9 cellular contexts compared by ENCODE assay signal in genomic region chr20:856361-856775, GRCh38. TPM values are rescaled to one million over a fixed set of nuclear protein-coding genes. Genes with fewer than 3 reads are reported as not detected.
DNase-seq lines count a peak whose midpoint lies in the region; ATAC-seq lines count a peak whose summit lies in the region.
"Had no signal": no experiment of that assay in that cellular context is flagged by ENCODE, and none has a peak within 500 bp of the region (broad histone marks: within the 10 kb centered on the region; RNA-seq: fewer than 3 reads in every experiment).

No MANE protein-coding gene starts in this region.

- ATAC-seq in natural killer cell treated with Interleukin-12 subunit alpha and Interleukin-12 subunit beta and Interleukin-15 and Interleukin-18, amount 100 ng/mL, for 72 hours = peak; percentile 28 to 63
- ATAC-seq in HG02840 (IDR thresholded peaks at IDR 0.05; ENCODE audit: low FRiP score, unreplicated experiment) = no peak

- H3K9me3 Mint-ChIP-seq in natural killer cell treated with Interleukin-12 subunit alpha and Interleukin-12 subunit beta and Interleukin-15 and Interleukin-18, amount 100 ng/mL, for 72 hours = no peaks in the 10 kb centered on the region

- H3K36me3 ChIP-seq in SJCRH30 = no peaks in the 10 kb centered on the region

- H3K27me3 ChIP-seq in SJCRH30 = no peaks in the 10 kb centered on the region

- peaks cover 53 to 71% of the 10 kb centered on the region in 2 donors for H3K4me1 Mint-ChIP-seq in natural killer cell treated with Interleukin-12 subunit alpha and Interleukin-12 subunit beta and Interleukin-15 and Interleukin-18, amount 100 ng/mL, for 72 hours (ENCODE audit: low read depth in 2 of 2)

- H3K27me3 Mint-ChIP-seq in natural killer cell treated with Interleukin-12 subunit alpha and Interleukin-12 subunit beta and Interleukin-15 and Interleukin-18, amount 100 ng/mL, for 72 hours = no peaks in the 10 kb centered on the region

- peaks cover 4% of the 10 kb centered on the region for H3K36me3 Mint-ChIP-seq in natural killer cell treated with Interleukin-12 subunit alpha and Interleukin-12 subunit beta and Interleukin-15 and Interleukin-18, amount 100 ng/mL, for 72 hours

- DNase-seq in CD1c-positive myeloid dendritic cell (ENCODE audit: extremely low spot score) = peak; percentile 20
- peak; percentile 67 to 77 for DNase-seq in SJCRH30
- DNase-seq in astrocyte of the hippocampus (ENCODE audit: low read depth, low spot score) = peak; percentile 96
- DNase-seq in natural killer cell treated with Interleukin-12 subunit alpha and Interleukin-12 subunit beta and Interleukin-15 and Interleukin-18, amount 100 ng/mL, for 72 hours (ENCODE audit: low spot score) = no peak
- DNase-seq in NCI-H345 treated with DMSO at 0.1 percent for 48 hours (lab: John Stamatoyannopoulos, UW; ENCODE audit: unreplicated experiment) = no peak
- no peak for DNase-seq in NCI-H2171 treated with DMSO at 0.1 percent for 48 hours (lab: John Stamatoyannopoulos, UW)
- no peak for DNase-seq in NCI-H524 treated with DMSO at 0.1 percent for 48 hours (lab: John Stamatoyannopoulos, UW)
- DNase-seq: NCI-H1694 treated with DMSO at 0.1 percent for 48 hours had no signal

- H3K4me3 ChIP-seq in SJCRH30 = no peak overlapping the region

- no peaks in the 10 kb centered on the region for H3K9me3 ChIP-seq in SJCRH30 (replicated peaks)

- peak overlapping the region; percentile 67 to 70 for H3K27ac Mint-ChIP-seq in natural killer cell treated with Interleukin-12 subunit alpha and Interleukin-12 subunit beta and Interleukin-15 and Interleukin-18, amount 100 ng/mL, for 72 hours

- peak overlapping the region; percentile 62 for H3K4me3 Mint-ChIP-seq in natural killer cell treated with Interleukin-12 subunit alpha and Interleukin-12 subunit beta and Interleukin-15 and Interleukin-18, amount 100 ng/mL, for 72 hours

- peaks cover 45% of the 10 kb centered on the region for H3K4me1 ChIP-seq in SJCRH30

- peak overlapping the region; percentile 57 for H3K27ac ChIP-seq in SJCRH30

RNA-seq across cellular contexts. Expression of gene FAM110A, which starts 22.9 kb away (rescaled TPM):
- 44.6 and 45.1 TPM in 2 replicates for total RNA-seq in SJCRH30 (2014; rRNA removed; shearing (Covaris generic))
- 10 to 100 TPM; 29.6 to 58.2 TPM for total RNA-seq in natural killer cell treated with Interleukin-12 subunit alpha and Interleukin-12 subunit beta and Interleukin-15 and Interleukin-18, amount 100 ng/mL, for 72 hours

RNA-seq across cellular contexts. Expression of gene ANGPT4, which starts 59.8 kb away (rescaled TPM):
- not detected in 2 replicates for total RNA-seq in SJCRH30 (2014; rRNA removed; shearing (Covaris generic))
- total RNA-seq in natural killer cell treated with Interleukin-12 subunit alpha and Interleukin-12 subunit beta and Interleukin-15 and Interleukin-18, amount 100 ng/mL, for 72 hours = not detected

Comparison
In these comparisons a context has a peak if more than half of its experiments do, and no peak if none do; other contexts are left out.
1. DNase-seq: peak in CD1c-positive myeloid dendritic cell (single experiment), SJCRH30 (2 of 2) and astrocyte of the hippocampus (single experiment); none in natural killer cell treated with Interleukin-12 subunit alpha and Interleukin-12 subunit beta and Interleukin-15 and Interleukin-18, amount 100 ng/mL, for 72 hours (single experiment), NCI-H345 treated with DMSO at 0.1 percent for 48 hours (single experiment), NCI-H2171 treated with DMSO at 0.1 percent for 48 hours (single experiment) and NCI-H524 treated with DMSO at 0.1 percent for 48 hours (single experiment).